Comparison of ENCODE assay signal across 22 cellular contexts in genomic region chr2:158650646-158651357, GRCh38.
DNase-seq lines count a peak whose midpoint lies in the region; ATAC-seq and TF ChIP-seq lines count a peak whose summit lies in the region.
"Had no signal": no experiment of that assay in that cellular context is flagged by ENCODE, and none has a peak within 500 bp of the region (broad histone marks: within the 10 kb centered on the region; RNA-seq: fewer than 3 reads in every experiment).

No MANE protein-coding gene starts in this region.

- no peaks in the 10 kb centered on the region for H3K9me2 ChIP-seq in Karpas-422 (replicated peaks; ENCODE audit: insufficient read depth, low read length)

- BruUV-seq in A673 (replicated peaks; lab: Mats Ljungman, UMichigan): no TSS peak

- peaks cover 38% of the 10 kb centered on the region for H3K4me1 ChIP-seq in BLaER1
- no peaks in the 10 kb centered on the region for H3K4me1 ChIP-seq in A673 (ENCODE audit: insufficient read depth, low read length, poor library complexity, severe bottlenecking)
- no peaks in the 10 kb centered on the region for H3K4me1 ChIP-seq in Karpas-422 (ENCODE audit: low read length)
- H3K4me1 ChIP-seq: sigmoid colon, SJCRH30 had no signal

- H3K79me2 ChIP-seq in Karpas-422 (ENCODE audit: low read length): no peaks in the 10 kb centered on the region

- H3K36me3 ChIP-seq in BLaER1 (no peaks in the 10 kb centered on the region), A673 (ENCODE audit: insufficient read depth, low read length, poor library complexity, severe bottlenecking) (no peaks in the 10 kb centered on the region), Karpas-422 (ENCODE audit: insufficient read depth, low read length) (no peaks in the 10 kb centered on the region)
- H3K36me3 ChIP-seq: sigmoid colon had no signal

- H4K20me1 ChIP-seq in BLaER1 (no peaks in the 10 kb centered on the region), Karpas-422 (ENCODE audit: insufficient read depth, low read depth, low read length) (no peaks in the 10 kb centered on the region)

- H2AFZ ChIP-seq in Karpas-422 (ENCODE audit: low read length): no peak overlapping the region

- no peaks in the 10 kb centered on the region for H3K27me3 ChIP-seq in BLaER1
- H3K27me3 ChIP-seq in A673 (replicated peaks; ENCODE audit: insufficient read depth, low read depth, low read length, poor library complexity): no peaks in the 10 kb centered on the region
- no peaks in the 10 kb centered on the region; the same call in 1 of the 2 replicates for H3K27me3 ChIP-seq in Karpas-422 (ENCODE audit: low read length)
- H3K27me3 ChIP-seq: brain microvascular endothelial cell, sigmoid colon, SJCRH30, vagina had no signal

- intact Hi-C loops in left colon (cut with DNase I, micrococcal nuclease): no loop called here
- intact Hi-C loops in A673 (cut with micrococcal nuclease; ENCODE audit: unreplicated experiment): no loop called here

- no peak overlapping the region for H3K9ac ChIP-seq in BLaER1
- no peak overlapping the region for H3K9ac ChIP-seq in Karpas-422 (ENCODE audit: low read length)

- CTCF ChIA-PET in A673 (lab: Charles Lee): no interaction called here

- POLR2A ChIA-PET in A673 (lab: Charles Lee; ENCODE audit: low non-redundant PET): no interaction called here

- in situ Hi-C loops in KBM-7 (cut with MboI; ENCODE audit: low pct_unique_long_range_greater_than_20kb, low sequenced_read_pairs): no loop called here

- H3K27ac ChIP-seq in BLaER1 (peak overlapping the region; percentile 39; the same call in 1 of the 2 replicates), VCaP (peak overlapping the region; percentile 39; the same call in 1 of the 2 replicates), A673 (ENCODE audit: low read depth, low read length, poor library complexity, severe bottlenecking) (no peak overlapping the region), Karpas-422 (ENCODE audit: low read length) (no peak overlapping the region)
- H3K27ac ChIP-seq: brain microvascular endothelial cell, epithelial cell of prostate, sigmoid colon, SJCRH30, vagina had no signal

- H3K4me2 ChIP-seq in BLaER1: peak overlapping the region; percentile 67
- H3K4me2 ChIP-seq in Karpas-422 (ENCODE audit: low read depth, low read length, poor library complexity, severe bottlenecking): no peak overlapping the region

- peak; percentile 69 for ATAC-seq in left colon
- ATAC-seq: activated CD8-positive, alpha-beta T cell treated with anti-CD3 and anti-CD28 coated beads, Interleukin-2, amount 10 ng/mL, durations not matched to agents 7 days and 5 days had no signal

- peak; percentile 69 for DNase-seq in KBM-7
- no peak for DNase-seq in left colon
- DNase-seq in A673 (ENCODE audit: low spot score): no peak
- no peak for DNase-seq in stimulated activated CD4-positive, alpha-beta T cell treated with anti-CD3 and anti-CD28 coated beads, Interleukin-4, amount 100 ng/mL, for 24 hours
- DNase-seq in activated CD8-positive, alpha-beta memory T cell treated with anti-CD3 and anti-CD28 coated beads for 24 hours: no peak
- no peak for DNase-seq in Karpas-422
- DNase-seq: activated B cell treated with CpG ODN at 0.5 μM for 24 hours; activated CD8-positive, alpha-beta T cell treated with anti-CD3 and anti-CD28 coated beads, Interleukin-2, amount 10 ng/mL, durations not matched to agents 7 days and 5 days; activated T-cell treated with anti-CD3 and anti-CD28 coated beads, Interleukin-2, amount 50 U/mL, for 72 hours; brain microvascular endothelial cell; dermis blood vessel endothelial cell; EL; left cardiac atrium; NCI-H1694; NCI-H226; nucleus accumbens; sigmoid colon had no signal

- H3K4me3 ChIP-seq in BLaER1 (no peak overlapping the region), A673 (ENCODE audit: low read depth, low read length, poor library complexity, severe bottlenecking) (no peak overlapping the region), Karpas-422 (ENCODE audit: low read length) (no peak overlapping the region)
- H3K4me3 ChIP-seq: sigmoid colon, SJCRH30, vagina had no signal

- no peak for TF ChIP-seq CTCF in VCaP (conservative IDR thresholded peaks at IDR 0.05)
- no peak for TF ChIP-seq CTCF in A673 (conservative IDR thresholded peaks at IDR 0.05; ENCODE audit: low read depth, low read length)

- H3K9me3 ChIP-seq in BLaER1: no peaks in the 10 kb centered on the region
- no peaks in the 10 kb centered on the region for H3K9me3 ChIP-seq in A673 (ENCODE audit: low read depth, low read length, poor library complexity, severe bottlenecking)
- H3K9me3 ChIP-seq in Karpas-422 (ENCODE audit: low read length): no peaks in the 10 kb centered on the region
- H3K9me3 ChIP-seq: sigmoid colon, SJCRH30, vagina had no signal

Comparison
In these comparisons a context has a peak if more than half of its experiments do, and no peak if none do; other contexts are left out.
1. H3K27ac ChIP-seq: peak in BLaER1 (single experiment) and VCaP (single experiment); none in A673 (single experiment) and Karpas-422 (single experiment).